In the genomic region with DNA sequence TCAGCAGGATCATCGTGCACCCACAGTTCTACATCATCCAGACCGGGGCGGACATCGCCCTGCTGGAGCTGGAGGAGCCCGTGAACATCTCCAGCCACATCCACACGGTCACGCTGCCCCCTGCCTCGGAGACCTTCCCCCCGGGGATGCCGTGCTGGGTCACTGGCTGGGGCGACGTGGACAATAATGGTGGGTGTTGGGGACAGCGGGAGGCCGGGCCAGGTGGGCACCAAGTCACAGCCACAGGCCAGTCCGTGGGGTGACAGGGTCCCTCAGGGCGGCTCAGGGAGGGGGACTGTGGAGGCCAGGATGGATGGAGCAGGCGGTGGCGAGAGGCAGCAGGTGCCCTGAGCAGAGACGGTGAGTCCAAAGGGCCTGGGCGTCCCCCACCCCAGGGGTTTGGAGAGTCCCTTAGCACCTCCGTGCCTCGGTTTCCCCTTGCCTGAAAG, we compare ENCODE assay signal across 26 cellular contexts. TPM values are rescaled to one million over a fixed set of nuclear protein-coding genes. Genes with fewer than 3 reads are reported as not detected.
"Had no signal": no experiment of that assay in that cellular context is flagged by ENCODE, and none has a peak within 500 bp of the region (broad histone marks: within the 10 kb centered on the region; RNA-seq: fewer than 3 reads in every experiment).

No MANE protein-coding gene starts in this region.

- H3K4me2 ChIP-seq: hepatocyte had no signal

- H3K4me3 ChIP-seq: dorsolateral prefrontal cortex, hepatocyte, prostate gland, spleen, testis, transverse colon had no signal

- ATAC-seq: left colon; naive thymus-derived CD4-positive, alpha-beta T cell; sciatic nerve had no signal

- H3K4me1 ChIP-seq: parathyroid adenoma, prostate gland, testis had no signal

- H3K27ac Mint-ChIP-seq: naive thymus-derived CD4-positive, alpha-beta T cell; stimulated activated naive B cell treated with anti-CD40 and anti-IgM and Interleukin-4, amounts not matched to agents 10 μg/mL and 1 μg/mL and 100 μg/mL, for 72 hours; stimulated activated naive CD8-positive, alpha-beta T cell treated with anti-CD3 and anti-CD28 coated beads, Interleukin-15, amount 100 ng/mL, for 72 hours had no signal

- H3K36me3 ChIP-seq: prostate gland, spleen, transverse colon had no signal

- H3K79me2 ChIP-seq: hepatocyte, parathyroid adenoma had no signal

- H3K4me3 Mint-ChIP-seq: naive thymus-derived CD4-positive, alpha-beta T cell; neural crest cell; stimulated activated naive B cell treated with anti-CD40 and anti-IgM and Interleukin-4, amounts not matched to agents 10 μg/mL and 1 μg/mL and 100 μg/mL, for 72 hours; stimulated activated naive CD8-positive, alpha-beta T cell treated with anti-CD3 and anti-CD28 coated beads, Interleukin-15, amount 100 ng/mL, for 72 hours had no signal

- H3K36me3 Mint-ChIP-seq: naive thymus-derived CD4-positive, alpha-beta T cell; stimulated activated naive B cell treated with anti-CD40 and anti-IgM and Interleukin-4, amounts not matched to agents 10 μg/mL and 1 μg/mL and 100 μg/mL, for 72 hours had no signal

- H3K4me1 Mint-ChIP-seq: neural crest cell had no signal

- DNase-seq: cortex of kidney; effector CD8-positive, alpha-beta T cell; foreskin melanocyte; left colon; mammary epithelial cell; naive thymus-derived CD4-positive, alpha-beta T cell; stimulated activated CD4-positive, alpha-beta T cell treated with anti-CD3 and anti-CD28 coated beads, Interleukin-15, amount 100 ng/mL, for 24 hours; stimulated activated CD4-positive, alpha-beta T cell treated with anti-CD3 and anti-CD28 coated beads, Interleukin-1b, Interleukin-23, amount 100 ng/mL, for 48 hours; stimulated activated CD4-positive, alpha-beta T cell treated with anti-CD3 and anti-CD28 coated beads, Interleukin-4, amount 100 ng/mL, for 24 hours; stimulated activated naive B cell treated with anti-CD40 and anti-IgM and Interleukin-4, amounts not matched to agents 10 μg/mL and 1 μg/mL and 100 μg/mL, for 72 hours; stimulated activated naive CD8-positive, alpha-beta T cell treated with anti-CD3 and anti-CD28 coated beads, Interleukin-15, amount 100 ng/mL, for 72 hours; testis; transverse colon had no signal

- H3K9ac ChIP-seq: parathyroid adenoma had no signal

- H2AFZ ChIP-seq: hepatocyte, parathyroid adenoma had no signal

- H3K27me3 ChIP-seq: testis had no signal

- H3K27ac ChIP-seq: dorsolateral prefrontal cortex, hepatocyte, parathyroid adenoma, prostate gland, spleen, testis, transverse colon had no signal

- H3K9me3 Mint-ChIP-seq: naive thymus-derived CD4-positive, alpha-beta T cell; neural crest cell; stimulated activated naive B cell treated with anti-CD40 and anti-IgM and Interleukin-4, amounts not matched to agents 10 μg/mL and 1 μg/mL and 100 μg/mL, for 72 hours; stimulated activated naive CD8-positive, alpha-beta T cell treated with anti-CD3 and anti-CD28 coated beads, Interleukin-15, amount 100 ng/mL, for 72 hours had no signal

- H3K9me3 ChIP-seq: prostate gland, spleen, testis, transverse colon had no signal

RNA-seq across cellular contexts. Expression of gene TPSD1, which starts 1.0 kb away (rescaled TPM):
- total RNA-seq: hepatocyte; kidney epithelial cell; mammary epithelial cell; mesenteric fat pad; mononuclear cell; naive thymus-derived CD4-positive, alpha-beta T cell; neural crest cell; renal cortical epithelial cell; skeletal muscle tissue had no signal

RNA-seq across cellular contexts. Expression of gene TPSAB1, which starts 16.4 kb away (rescaled TPM):
- total RNA-seq: hepatocyte, kidney epithelial cell, mammary epithelial cell, mononuclear cell, neural crest cell, renal cortical epithelial cell had no signal

RNA-seq across cellular contexts. Expression of gene TPSB2, which starts 26.9 kb away (rescaled TPM):
- total RNA-seq: hepatocyte, kidney epithelial cell, mammary epithelial cell, mononuclear cell, neural crest cell, renal cortical epithelial cell, skeletal muscle tissue had no signal

RNA-seq across cellular contexts. Expression of gene TPSG1, which starts 31.8 kb away (rescaled TPM):
- total RNA-seq: dorsolateral prefrontal cortex; kidney epithelial cell; mammary epithelial cell; mesenteric fat pad; mononuclear cell; naive thymus-derived CD4-positive, alpha-beta T cell; neural crest cell; prostate gland; renal cortical epithelial cell; skeletal muscle tissue; urinary bladder had no signal
